8 cellular contexts compared by ENCODE assay signal in genomic region chr1:28887418-28887834, GRCh38.
A peak's percentile ranks its signal among the peaks of the same experiment; 100 is the strongest.
DNase-seq lines count a peak whose midpoint lies in the region; ATAC-seq lines count a peak whose summit lies in the region.

No MANE protein-coding gene starts in this region.

- H3K9ac ChIP-seq in SK-N-MC (ENCODE audit: insufficient read length): peak overlapping the region; percentile 90

- H3K9me3 ChIP-seq in SK-N-MC (ENCODE audit: low read depth, low read length): no peaks in the 10 kb centered on the region

- H3K36me3 ChIP-seq in SK-N-MC (ENCODE audit: insufficient read depth, low read length): no peaks in the 10 kb centered on the region

- peak; percentile 34 for ATAC-seq in GM19455 (IDR thresholded peaks at IDR 0.05; ENCODE audit: unreplicated experiment)
- no peak for ATAC-seq in GM18517 (IDR thresholded peaks at IDR 0.05; ENCODE audit: unreplicated experiment)

- no peak overlapping the region for H3K27ac ChIP-seq in SK-N-MC

- H3K4me3 ChIP-seq in SK-N-MC: peak overlapping the region; percentile 97

- DNase-seq in SK-N-MC (ENCODE audit: low read depth, low spot score) (no peak), astrocyte of the hippocampus (ENCODE audit: low read depth, low spot score) (peak; percentile 47), iPS-NIHi11 (ENCODE audit: low spot score) (peak; percentile 38), SW480 (ENCODE audit: low spot score) (no peak), cerebellar nuclear complex (lab: John Stamatoyannopoulos, UW) (no peak)
- DNase-seq in stimulated activated CD4-positive, alpha-beta T cell treated with anti-CD3 and anti-CD28 coated beads, TNF-alpha, amount 100 ng/mL, for 1 hour (ENCODE audit: low read depth in 3 of 3, low spot score in 1 of 3): peak in 2 of 3 donors; percentile 38 to 45

Comparison
In these comparisons a context has a peak if more than half of its experiments do, and no peak if none do; other contexts are left out.
1. DNase-seq: peak in astrocyte of the hippocampus (single experiment), iPS-NIHi11 (single experiment) and stimulated activated CD4-positive, alpha-beta T cell treated with anti-CD3 and anti-CD28 coated beads, TNF-alpha, amount 100 ng/mL, for 1 hour (2 of 3); none in SK-N-MC (single experiment), SW480 (single experiment) and cerebellar nuclear complex (0 of 2).